26 cellular contexts compared by ENCODE assay signal in genomic region chr20:33125983-33126382, GRCh38. TPM values are rescaled to one million over a fixed set of nuclear protein-coding genes. Genes with fewer than 3 reads are reported as not detected.
DNase-seq lines count a peak whose midpoint lies in the region; ATAC-seq, FAIRE-seq and TF ChIP-seq lines count a peak whose summit lies in the region.
"Had no signal": no experiment of that assay in that cellular context is flagged by ENCODE, and none has a peak within 500 bp of the region (broad histone marks: within the 10 kb centered on the region; RNA-seq: fewer than 3 reads in every experiment).

No MANE protein-coding gene starts in this region.

- WGBS in right lobe of liver (ENCODE audit: insufficient coverage, low coverage, low lambda C conversion rate, missing lambda C conversion rate) = 31% methylated on average over 4 of the region's 6 CpGs

- ATAC-seq in left ventricle myocardium superior = peak; percentile 89
- peak; percentile 64 to 86 (median 76) for ATAC-seq in right lobe of liver
- ATAC-seq: GM23338 had no signal

- no peak for TF ChIP-seq POLR2A in right lobe of liver (IDR thresholded peaks at IDR 0.05)

- H3K27ac Mint-ChIP-seq in type B pancreatic cell = peak overlapping the region; percentile 32
- H3K27ac Mint-ChIP-seq: GM23338, HFFc6, IgD-negative memory B cell had no signal

- peaks cover 44% of the 10 kb centered on the region for H3K27me3 Mint-ChIP-seq in type B pancreatic cell

- no peak overlapping the region for H3K4me3 ChIP-seq in right atrium auricular region
- no peak overlapping the region for H3K4me3 ChIP-seq in bronchial epithelial cell (ENCODE audit: low read depth, low read length)
- no peak overlapping the region for H3K4me3 ChIP-seq in right lobe of liver
- H3K4me3 ChIP-seq: GM23338, HAP-1, SK-N-MC had no signal

- no peaks in the 10 kb centered on the region for H3K9me3 Mint-ChIP-seq in type B pancreatic cell
- H3K9me3 Mint-ChIP-seq: HFFc6 had no signal

- H3K36me3 ChIP-seq in right atrium auricular region = no peaks in the 10 kb centered on the region
- H3K36me3 ChIP-seq in bronchial epithelial cell (ENCODE audit: control insufficient read depth, insufficient read depth, low read length) = no peaks in the 10 kb centered on the region
- H3K36me3 ChIP-seq in right lobe of liver = no peaks in the 10 kb centered on the region
- H3K36me3 ChIP-seq: HAP-1 had no signal

- H3K36me3 Mint-ChIP-seq in type B pancreatic cell = no peaks in the 10 kb centered on the region
- H3K36me3 Mint-ChIP-seq: IgD-negative memory B cell had no signal

- H3K4me1 Mint-ChIP-seq in type B pancreatic cell (ENCODE audit: unreplicated experiment) = no peaks in the 10 kb centered on the region
- H3K4me1 Mint-ChIP-seq: GM23338 had no signal

- TF ChIP-seq CTCF in right atrium auricular region (IDR thresholded peaks at IDR 0.05) = no peak
- no peak for TF ChIP-seq CTCF in bronchial epithelial cell (IDR thresholded peaks at IDR 0.05; ENCODE audit: insufficient read depth, low read length, severe bottlenecking)
- no peak for TF ChIP-seq CTCF in right lobe of liver (IDR thresholded peaks at IDR 0.05)
- no peak for TF ChIP-seq CTCF in type B pancreatic cell (conservative IDR thresholded peaks at IDR 0.05)

- FAIRE-seq in bronchial epithelial cell (lab: Jason Lieb, UNC) = no peak

- intact Hi-C loops in left ventricle myocardium superior (cut with micrococcal nuclease) = no loop called here
- intact Hi-C loops in right lobe of liver (cut with DNase I) = no loop called here
- intact Hi-C loops in posterior vena cava (cut with DNase I) = no loop called here

- DNase-seq in left ventricle myocardium superior (no peak), right atrium auricular region (ENCODE audit: low spot score) (no peak), bronchial epithelial cell (ENCODE audit: low read depth) (peak; percentile 36), right lobe of liver (peak; percentile 46 to 81 (median 75)), type B pancreatic cell (ENCODE audit: extremely low spot score, unreplicated experiment) (no peak), T-helper 1 cell (no peak), posterior vena cava (ENCODE audit: low spot score) (no peak)
- no peak for DNase-seq in stimulated activated CD4-positive, alpha-beta T cell treated with anti-CD3 and anti-CD28 coated beads, Interleukin-1b, Interleukin-23, amount 100 ng/mL, for 48 hours
- DNase-seq: Calu3; DMS153; HFFc6; MM.1S; NCI-H2029; NCI-H446 treated with DMSO at 0.1 percent for 48 hours; NCI-H526; NCI-H82; NK-92 treated with Interleukin-12 subunit alpha and Interleukin-12 subunit beta, amount 100 ng/mL, for 24 hours; RPMI8226; SHP77 treated with DMSO at 0.1 percent for 48 hours had no signal

- H3K4me3 Mint-ChIP-seq in type B pancreatic cell = no peak overlapping the region
- H3K4me3 Mint-ChIP-seq: GM23338, HFFc6 had no signal

- no peaks in the 10 kb centered on the region for H3K9me3 ChIP-seq in right atrium auricular region
- no peaks in the 10 kb centered on the region for H3K9me3 ChIP-seq in right lobe of liver
- H3K9me3 ChIP-seq: HAP-1 had no signal

- no peaks in the 10 kb centered on the region for H3K27me3 ChIP-seq in right atrium auricular region
- no peaks in the 10 kb centered on the region for H3K27me3 ChIP-seq in bronchial epithelial cell (ENCODE audit: control insufficient read depth, insufficient read depth, low read length)
- no peaks in the 10 kb centered on the region for H3K27me3 ChIP-seq in right lobe of liver

- no peak overlapping the region for H3K27ac ChIP-seq in right atrium auricular region
- peak overlapping the region in 2 of 3 donors; percentile 70 to 77 for H3K27ac ChIP-seq in right lobe of liver
- H3K27ac ChIP-seq: KMS-11, SK-N-MC had no signal

- no peaks in the 10 kb centered on the region for H3K4me1 ChIP-seq in right atrium auricular region
- H3K4me1 ChIP-seq in right lobe of liver = peaks cover 0 to 45% (median 22%) of the 10 kb centered on the region in 4 donors
- H3K4me1 ChIP-seq: HAP-1 had no signal

RNA-seq across cellular contexts. Expression of gene BPIFA2, which starts 42.0 kb away (rescaled TPM):
- total RNA-seq in left ventricle myocardium superior = not detected
- total RNA-seq in right atrium auricular region = not detected
- total RNA-seq in bronchial epithelial cell = not detected in 2 replicates
- not detected for total RNA-seq in right lobe of liver
- total RNA-seq in type B pancreatic cell (ENCODE audit: low replicate concordance) = not detected in 2 replicates
- total RNA-seq in posterior vena cava = not detected
- total RNA-seq: A172, Calu3, G401, GM23338, HFFc6 had no signal

RNA-seq across cellular contexts. Expression of gene BPIFB4, which starts 46.5 kb away (rescaled TPM):
- not detected for total RNA-seq in left ventricle myocardium superior
- not detected for total RNA-seq in right atrium auricular region
- total RNA-seq in bronchial epithelial cell = not detected in 2 replicates
- not detected for total RNA-seq in right lobe of liver
- total RNA-seq in type B pancreatic cell (ENCODE audit: low replicate concordance) = not detected in 2 replicates
- not detected for total RNA-seq in posterior vena cava
- total RNA-seq: A172, Calu3, G401, GM23338, HFFc6 had no signal

Comparison
In these comparisons a context has a peak if more than half of its experiments do, and no peak if none do; other contexts are left out.
1. DNase-seq: peak in bronchial epithelial cell (single experiment) and right lobe of liver (3 of 3); none in left ventricle myocardium superior (single experiment), right atrium auricular region (single experiment), type B pancreatic cell (single experiment), stimulated activated CD4-positive, alpha-beta T cell treated with anti-CD3 and anti-CD28 coated beads, Interleukin-1b, Interleukin-23, amount 100 ng/mL, for 48 hours (single experiment), T-helper 1 cell (0 of 5) and posterior vena cava (single experiment).
2. H3K27ac ChIP-seq: peak in right lobe of liver (2 of 3); none in right atrium auricular region (0 of 2).